In genomic region chr7:2643386-2644229, GRCh38 we compare ENCODE assay signal across 13 cellular contexts. TPM values are rescaled to one million over a fixed set of nuclear protein-coding genes. Genes with fewer than 3 reads are reported as not detected.
DNase-seq lines count a peak whose midpoint lies in the region; ATAC-seq, FAIRE-seq and TF ChIP-seq lines count a peak whose summit lies in the region.
"Had no signal": no experiment of that assay in that cellular context is flagged by ENCODE, and none has a peak within 500 bp of the region (broad histone marks: within the 10 kb centered on the region; RNA-seq: fewer than 3 reads in every experiment).

No MANE protein-coding gene starts in this region.

- ATAC-seq in HepG2, result no peak
- no peak for ATAC-seq in right lobe of liver
- ATAC-seq: T-cell had no signal

- TF ChIP-seq CTCF in HepG2 (CRISPR knock-in tag; IDR thresholded peaks at IDR 0.05) (no peak; the same call in 1 of the 2 replicates), right lobe of liver (IDR thresholded peaks at IDR 0.05) (peak in 1 of 4 donors; percentile 12), OCI-LY3 (IDR thresholded peaks at IDR 0.05; ENCODE audit: low read depth, low read length) (peak; percentile 22; the same call in 1 of the 2 replicates), endothelial cell of umbilical vein (IDR thresholded peaks at IDR 0.05; ENCODE audit: extremely low read depth in 1 of 2, insufficient read depth in 1 of 2, low read depth in 1 of 2, low read length in 2 of 2) (peak; percentile 57 to 65)

- in situ Hi-C loops in HepG2 (cut with HindIII; ENCODE audit: extremely low pct_ligation_motif_present, low pct_unique_long_range_greater_than_20kb), result loop anchor here (10.0 kb wide), 1 partner anchor 79 kb away; no protein-coding TSS in a partner anchor

- CTCF ChIA-PET in HepG2 (lab: Yijun Ruan, JAX; ENCODE audit: low intra/inter-chr PET ratio, low total read pairs), result no interaction called here
- CTCF ChIA-PET in endothelial cell of umbilical vein (lab: Charles Lee), result interaction anchor here (0.7 to 5.4 kb wide), 10 partner anchors 16 to 76 kb away, joined by 3 to 55 read pairs (median 4); no protein-coding TSS in a partner anchor

- H3K9me3 ChIP-seq in HepG2 (ENCODE audit: low read length) (no peaks in the 10 kb centered on the region), right lobe of liver (no peaks in the 10 kb centered on the region), OCI-LY3 (ENCODE audit: insufficient read depth, low read length) (no peaks in the 10 kb centered on the region), endothelial cell of umbilical vein (replicated peaks; ENCODE audit: control insufficient read depth, insufficient read depth, low read length) (no peaks in the 10 kb centered on the region)
- H3K9me3 ChIP-seq: ovary had no signal

- H3K9me1 ChIP-seq in endothelial cell of umbilical vein (replicated peaks; ENCODE audit: control insufficient read depth, extremely low read depth, insufficient read depth, low read length), result no peaks in the 10 kb centered on the region

- WGBS in HepG2 (ENCODE audit: low lambda C conversion rate), result 92% methylated on average over 20 of the region's 29 CpGs
- WGBS in right lobe of liver (ENCODE audit: insufficient coverage, low coverage, low lambda C conversion rate, missing lambda C conversion rate), result 84% methylated on average over 8 of the region's 29 CpGs

- DNase-seq in HepG2 (ENCODE audit: low spot score) (no peak), right lobe of liver (no peak), endothelial cell of umbilical vein (ENCODE audit: low read depth, low spot score) (peak; percentile 43), caudate nucleus (lab: John Stamatoyannopoulos, UW) (no peak), foreskin melanocyte (no peak), OCI-M2 (lab: John Stamatoyannopoulos, UW; ENCODE audit: unreplicated experiment) (no peak), NCI-H146 treated with DMSO at 0.1 percent for 48 hours (lab: John Stamatoyannopoulos, UW; ENCODE audit: unreplicated experiment) (no peak)
- DNase-seq: effector memory CD4-positive, alpha-beta T cell; NCI-H226 had no signal

- no peak overlapping the region for H3K4me3 ChIP-seq in HepG2 (replicated peaks in 1 of 3; ENCODE audit: insufficient read depth in 1 of 3, low read depth in 2 of 3, low read length in 3 of 3)
- H3K4me3 ChIP-seq in right lobe of liver, result no peak overlapping the region
- no peak overlapping the region for H3K4me3 ChIP-seq in OCI-LY3 (ENCODE audit: low read length)
- H3K4me3 ChIP-seq in endothelial cell of umbilical vein (replicated peaks in 1 of 3; ENCODE audit: insufficient read depth in 1 of 3, low read depth in 1 of 3, low read length in 3 of 3), result no peak overlapping the region
- H3K4me3 ChIP-seq: ovary had no signal

- intact Hi-C loops in HepG2 (cut with micrococcal nuclease; ENCODE audit: unreplicated experiment) (no loop called here), right lobe of liver (cut with DNase I) (no loop called here), endothelial cell of umbilical vein (cut with micrococcal nuclease) (loop anchor here (5.0 kb wide), 2 partner anchors 71 to 121 kb away; no protein-coding TSS in a partner anchor)

- no peak for TF ChIP-seq RAD21 in HepG2 (CRISPR knock-in tag; IDR thresholded peaks at IDR 0.05)

- no peak overlapping the region for H3K27ac ChIP-seq in HepG2 (ENCODE audit: extremely low read length, insufficient read depth, low read length)
- no peak overlapping the region for H3K27ac ChIP-seq in right lobe of liver
- no peak overlapping the region for H3K27ac ChIP-seq in OCI-LY3 (ENCODE audit: low read length)
- peak overlapping the region; percentile 60 for H3K27ac ChIP-seq in endothelial cell of umbilical vein (ENCODE audit: insufficient read depth, low read depth, low read length)
- no peak overlapping the region for H3K27ac ChIP-seq in caudate nucleus (ENCODE audit: low read depth, low read length)
- H3K27ac ChIP-seq: ovary had no signal

- H4K20me1 ChIP-seq in HepG2 (ENCODE audit: insufficient read depth, low read length) (peaks cover 34% of the 10 kb centered on the region; the same call in 1 of the 2 replicates), OCI-LY3 (ENCODE audit: insufficient read depth, low read length) (no peaks in the 10 kb centered on the region), endothelial cell of umbilical vein (replicated peaks; ENCODE audit: control insufficient read depth, extremely low read depth, insufficient read depth, low read length) (no peaks in the 10 kb centered on the region)

- H3K4me2 ChIP-seq in HepG2 (ENCODE audit: low read depth, low read length), result no peak overlapping the region
- no peak overlapping the region for H3K4me2 ChIP-seq in OCI-LY3 (ENCODE audit: low read length)
- no peak overlapping the region for H3K4me2 ChIP-seq in endothelial cell of umbilical vein (ENCODE audit: insufficient read depth, low read length)

- POLR2A ChIA-PET in HepG2 (lab: Yijun Ruan, JAX), result interaction anchor here (1.5 kb wide), 1 partner anchor 14 kb away, joined by 3 read pairs; no protein-coding TSS in a partner anchor
- POLR2A ChIA-PET in endothelial cell of umbilical vein (lab: Charles Lee), result no interaction called here

- H3K79me2 ChIP-seq in HepG2 (ENCODE audit: insufficient read depth, low read length) (peaks cover 39% of the 10 kb centered on the region), OCI-LY3 (ENCODE audit: low read length) (no peaks in the 10 kb centered on the region), endothelial cell of umbilical vein (ENCODE audit: control insufficient read depth, insufficient read depth, low read length) (peaks cover 63% of the 10 kb centered on the region)

- no peaks in the 10 kb centered on the region for H3K27me3 ChIP-seq in HepG2 (ENCODE audit: control insufficient read depth in 1 of 2, insufficient read depth in 2 of 2, low read length in 2 of 2)
- no peaks in the 10 kb centered on the region for H3K27me3 ChIP-seq in right lobe of liver
- H3K27me3 ChIP-seq in OCI-LY3 (ENCODE audit: low read depth, low read length), result no peaks in the 10 kb centered on the region
- no peaks in the 10 kb centered on the region for H3K27me3 ChIP-seq in endothelial cell of umbilical vein (ENCODE audit: control insufficient read depth in 2 of 2, insufficient read depth in 2 of 2, low read length in 2 of 2)
- H3K27me3 ChIP-seq: ovary had no signal

- H3K36me3 ChIP-seq in HepG2 (replicated peaks in 1 of 2; ENCODE audit: control insufficient read depth in 1 of 2, insufficient read depth in 2 of 2, low read length in 2 of 2) (peaks cover 16 to 32% of the 10 kb centered on the region in 2 experiments; a peak in 4 of 5 replicates), right lobe of liver (no peaks in the 10 kb centered on the region), OCI-LY3 (replicated peaks; ENCODE audit: low read depth, low read length) (no peaks in the 10 kb centered on the region), endothelial cell of umbilical vein (ENCODE audit: control insufficient read depth in 2 of 2, extremely low read depth in 1 of 2, insufficient read depth in 2 of 2, low read length in 2 of 2) (peaks cover 9 to 17% of the 10 kb centered on the region in 2 experiments)
- H3K36me3 ChIP-seq: ovary had no signal

- BruUV-seq in HepG2 (replicated peaks; lab: Mats Ljungman, UMichigan) (no TSS peak), endothelial cell of umbilical vein (replicated peaks; lab: Mats Ljungman, UMichigan) (no TSS peak)

- TF ChIP-seq EP300 in HepG2 (IDR thresholded peaks at IDR 0.05; ENCODE audit: low read depth in 2 of 2, low read length in 2 of 2) (no peak), HepG2 (CRISPR knock-in tag; IDR thresholded peaks at IDR 0.05; ENCODE audit: borderline replicate concordance) (no peak)

- H3K9ac ChIP-seq in HepG2 (ENCODE audit: insufficient read depth, low read depth, low read length) (no peak overlapping the region), OCI-LY3 (ENCODE audit: low read length) (no peak overlapping the region), endothelial cell of umbilical vein (replicated peaks; ENCODE audit: extremely low read depth, insufficient read depth, low read length) (no peak overlapping the region)

- no peak overlapping the region for H2AFZ ChIP-seq in HepG2 (ENCODE audit: low read length)
- no peak overlapping the region for H2AFZ ChIP-seq in OCI-LY3 (ENCODE audit: low read depth, low read length)
- H2AFZ ChIP-seq in endothelial cell of umbilical vein (ENCODE audit: low read depth, low read length), result no peak overlapping the region

- FAIRE-seq in HepG2 (lab: Jason Lieb, UNC) (no peak), endothelial cell of umbilical vein (lab: Jason Lieb, UNC) (peak; percentile 40)
- FAIRE-seq: H54 had no signal

- no peak for TF ChIP-seq POLR2A in HepG2 (IDR thresholded peaks at IDR 0.05; ENCODE audit: insufficient read depth in 1 of 2, low read depth in 2 of 2, low read length in 2 of 2)
- TF ChIP-seq POLR2A in right lobe of liver (IDR thresholded peaks at IDR 0.05), result no peak
- TF ChIP-seq POLR2A in endothelial cell of umbilical vein (IDR thresholded peaks at IDR 0.05; ENCODE audit: low read depth, low read length), result no peak

- H3K4me1 ChIP-seq in HepG2 (ENCODE audit: insufficient read depth, low read length) (peaks cover 48% of the 10 kb centered on the region), right lobe of liver (peaks cover 0 to 35% (median 24%) of the 10 kb centered on the region in 4 donors), OCI-LY3 (ENCODE audit: low read length) (peaks cover 23% of the 10 kb centered on the region), endothelial cell of umbilical vein (ENCODE audit: control insufficient read depth, extremely low read depth, insufficient read depth, low read length) (peaks cover 41% of the 10 kb centered on the region)

- dilution Hi-C loops in endothelial cell of umbilical vein (cut with MboI; ENCODE audit: extremely low pct_ligation_motif_present, low sequenced_read_pairs), result no loop called here

RNA-seq across cellular contexts. Expression of gene TTYH3, which starts 11.8 kb away (rescaled TPM):
- total RNA-seq in HepG2 (2016; rRNA removed; fragmentation: Illumina TruSeq; extraction: Trizol), result 21.5 and 26.3 TPM in 2 replicates
- total RNA-seq in HepG2 (2016; cell fraction: cytosol; rRNA removed; fragmentation: Illumina TruSeq; extraction: Trizol; ENCODE audit: low read depth), result 11.5 and 11.7 TPM in 2 replicates
- total RNA-seq in HepG2 (2016; cell fraction: insoluble cytoplasmic fraction; rRNA removed; fragmentation: Illumina TruSeq; extraction: Trizol), result 19.4 and 28.8 TPM in 2 replicates
- 34.4 and 35.6 TPM in 2 replicates for total RNA-seq in HepG2 (2016; cell fraction: membrane; rRNA removed; fragmentation: Illumina TruSeq; extraction: Trizol)
- total RNA-seq in HepG2 (2016; cell fraction: nucleus; rRNA removed; fragmentation: Illumina TruSeq; extraction: Trizol), result 37.1 and 45.0 TPM in 2 replicates
- polyA plus RNA-seq in HepG2 (2011; rRNA removed), result 50.0 and 80.3 TPM in 2 replicates
- 48.3 and 72.3 TPM in 2 replicates for polyA plus RNA-seq in HepG2 (2011; cell fraction: cytosol; rRNA removed)
- 227 and 315 TPM in 2 replicates for polyA plus RNA-seq in HepG2 (2011; cell fraction: nucleus; rRNA removed)
- polyA plus RNA-seq in HepG2 (2012), result 90.1 and 104 TPM in 2 replicates
- 11.1 and 11.5 TPM in 2 replicates for polyA plus RNA-seq in HepG2 (2016; cell fraction: cytosol; fragmentation: Illumina TruSeq; extraction: Trizol; ENCODE audit: low read depth)
- 52.7 and 63.6 TPM in 2 replicates for polyA plus RNA-seq in HepG2 (2016; cell fraction: insoluble cytoplasmic fraction; fragmentation: Illumina TruSeq; extraction: Trizol; ENCODE audit: low read depth)
- 49.3 and 52.2 TPM in 2 replicates for polyA plus RNA-seq in HepG2 (2016; cell fraction: membrane; fragmentation: Illumina TruSeq; extraction: Trizol; ENCODE audit: low read depth)
- 138 and 141 TPM in 2 replicates for polyA plus RNA-seq in HepG2 (2016; cell fraction: nucleus; fragmentation: Illumina TruSeq; extraction: Trizol; ENCODE audit: insufficient read depth, low read depth)
- 4.5 and 192 TPM in 2 replicates for polyA minus RNA-seq in HepG2 (2011; rRNA and poly(A)+ RNA removed; ENCODE audit: low replicate concordance)
- polyA minus RNA-seq in HepG2 (2011; cell fraction: cytosol; rRNA and poly(A)+ RNA removed), result 91.4 and 94.8 TPM in 2 replicates
- 41.0 and 47.5 TPM in 2 replicates for polyA minus RNA-seq in HepG2 (2011; cell fraction: nucleus; rRNA and poly(A)+ RNA removed)
- 10 to 100 TPM; 10.3 to 59.3 (median 37.6) TPM for total RNA-seq in right lobe of liver
- 277 and 280 TPM in 2 replicates for total RNA-seq in endothelial cell of umbilical vein
- polyA plus RNA-seq in endothelial cell of umbilical vein, result 143 and 192 TPM in 2 replicates
- 79.9 and 112 TPM in 2 replicates for polyA plus RNA-seq in endothelial cell of umbilical vein (2011; cell fraction: cytosol; rRNA removed)
- 107 and 132 TPM in 2 replicates for polyA plus RNA-seq in endothelial cell of umbilical vein (2011; cell fraction: nucleus; rRNA removed)
- 116 and 150 TPM in 2 replicates for polyA plus RNA-seq in endothelial cell of umbilical vein (2012)
- polyA minus RNA-seq in endothelial cell of umbilical vein, result 107 and 122 TPM in 2 replicates
- 4.9 TPM for polyA minus RNA-seq in endothelial cell of umbilical vein (2011; cell fraction: cytosol; rRNA and poly(A)+ RNA removed)
- 45.1 and 83.7 TPM in 2 replicates for polyA minus RNA-seq in endothelial cell of umbilical vein (2011; cell fraction: nucleus; rRNA and poly(A)+ RNA removed)

RNA-seq across cellular contexts. Expression of gene AMZ1, which starts 44.4 kb away (rescaled TPM):
- total RNA-seq in HepG2 (2016; rRNA removed; fragmentation: Illumina TruSeq; extraction: Trizol) (not detected in 2 replicates), right lobe of liver (1 to 10 TPM in 4 of 6 experiments, under 1 TPM in 1, not detected in 1; 0.42 to 5.8 (median 1.4) TPM), endothelial cell of umbilical vein (not detected in 2 replicates)
- not detected in 2 replicates for total RNA-seq in HepG2 (2016; cell fraction: cytosol; rRNA removed; fragmentation: Illumina TruSeq; extraction: Trizol; ENCODE audit: low read depth)
- total RNA-seq in HepG2 (2016; cell fraction: insoluble cytoplasmic fraction; rRNA removed; fragmentation: Illumina TruSeq; extraction: Trizol), result not detected in 2 replicates
- total RNA-seq in HepG2 (2016; cell fraction: membrane; rRNA removed; fragmentation: Illumina TruSeq; extraction: Trizol), result not detected in 2 replicates
- total RNA-seq in HepG2 (2016; cell fraction: nucleus; rRNA removed; fragmentation: Illumina TruSeq; extraction: Trizol), result not detected in 2 replicates
- polyA plus RNA-seq in HepG2 (2011; rRNA removed) (0.03 TPM in 1 of 2 replicates, not detected in the other), endothelial cell of umbilical vein (not detected in 2 replicates)
- 0.01 and 0.04 TPM in 2 replicates for polyA plus RNA-seq in HepG2 (2011; cell fraction: cytosol; rRNA removed)
- polyA plus RNA-seq in HepG2 (2011; cell fraction: nucleus; rRNA removed), result 0.18 and 0.26 TPM in 2 replicates
- polyA plus RNA-seq in HepG2 (2012), result 0.05 and 0.07 TPM in 2 replicates
- polyA plus RNA-seq in HepG2 (2016; cell fraction: cytosol; fragmentation: Illumina TruSeq; extraction: Trizol; ENCODE audit: low read depth), result not detected in 2 replicates
- not detected in 2 replicates for polyA plus RNA-seq in HepG2 (2016; cell fraction: insoluble cytoplasmic fraction; fragmentation: Illumina TruSeq; extraction: Trizol; ENCODE audit: low read depth)
- not detected in 2 replicates for polyA plus RNA-seq in HepG2 (2016; cell fraction: membrane; fragmentation: Illumina TruSeq; extraction: Trizol; ENCODE audit: low read depth)
- not detected in 2 replicates for polyA plus RNA-seq in HepG2 (2016; cell fraction: nucleus; fragmentation: Illumina TruSeq; extraction: Trizol; ENCODE audit: insufficient read depth, low read depth)
- 0.30 and 0.84 TPM in 2 replicates for polyA minus RNA-seq in HepG2 (2011; rRNA and poly(A)+ RNA removed; ENCODE audit: low replicate concordance)
- not detected in 2 replicates for polyA minus RNA-seq in HepG2 (2011; cell fraction: cytosol; rRNA and poly(A)+ RNA removed)
- polyA minus RNA-seq in HepG2 (2011; cell fraction: nucleus; rRNA and poly(A)+ RNA removed), result 0.13 TPM in 1 of 2 replicates, not detected in the other
- polyA plus RNA-seq in endothelial cell of umbilical vein (2011; cell fraction: cytosol; rRNA removed), result not detected in 2 replicates
- not detected in 2 replicates for polyA plus RNA-seq in endothelial cell of umbilical vein (2011; cell fraction: nucleus; rRNA removed)
- 0.09 and 0.10 TPM in 2 replicates for polyA plus RNA-seq in endothelial cell of umbilical vein (2012)
- polyA minus RNA-seq in endothelial cell of umbilical vein, result not detected in 2 replicates
- not detected for polyA minus RNA-seq in endothelial cell of umbilical vein (2011; cell fraction: cytosol; rRNA and poly(A)+ RNA removed)
- polyA minus RNA-seq in endothelial cell of umbilical vein (2011; cell fraction: nucleus; rRNA and poly(A)+ RNA removed), result not detected in 2 replicates
